ENCODE assay signal across 8 cellular contexts in the genomic region with DNA sequence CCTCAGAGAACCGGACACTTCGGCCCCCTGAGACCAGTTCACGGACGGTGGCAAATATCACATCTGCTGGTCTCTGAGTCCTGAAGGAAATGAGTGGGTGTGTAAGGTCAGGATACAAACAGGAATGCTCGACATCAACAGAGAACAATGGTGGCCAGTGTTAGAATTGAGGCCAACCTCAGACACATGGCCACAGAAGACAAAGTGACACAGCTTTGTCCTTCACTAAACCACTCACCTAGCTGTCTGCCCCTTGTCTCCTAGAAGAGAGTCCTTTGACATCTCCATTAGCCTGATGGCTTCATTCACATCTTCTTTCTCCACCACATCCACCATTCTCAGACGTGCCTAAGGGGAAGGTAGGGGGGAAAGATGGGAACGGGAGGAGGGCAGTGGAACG. TPM values are rescaled to one million over a fixed set of nuclear protein-coding genes. Genes with fewer than 3 reads are reported as not detected.
DNase-seq lines count a peak whose midpoint lies in the region; ATAC-seq and TF ChIP-seq lines count a peak whose summit lies in the region.
"Had no signal": no experiment of that assay in that cellular context is flagged by ENCODE, and none has a peak within 500 bp of the region (broad histone marks: within the 10 kb centered on the region; RNA-seq: fewer than 3 reads in every experiment).

No MANE protein-coding gene starts in this region.

- H3K9me3 Mint-ChIP-seq in progenitor cell of endocrine pancreas (ENCODE audit: low read depth) (no peaks in the 10 kb centered on the region), immature natural killer cell (no peaks in the 10 kb centered on the region)
- H3K9me3 Mint-ChIP-seq: central memory CD8-positive, alpha-beta T cell had no signal

- in situ Hi-C loops in SK-MEL-5 (cut with HindIII; ENCODE audit: low pct_unique_long_range_greater_than_20kb, low sequenced_read_pairs): no loop called here

- H3K27ac Mint-ChIP-seq in progenitor cell of endocrine pancreas (peak overlapping the region; percentile 84), immature natural killer cell (peak overlapping the region in 2 of 6 donors; percentile 43 to 53)

- peaks cover 13% of the 10 kb centered on the region for H3K4me1 Mint-ChIP-seq in progenitor cell of endocrine pancreas (ENCODE audit: low read depth)
- H3K4me1 Mint-ChIP-seq in immature natural killer cell: peaks cover 21 to 31% of the 10 kb centered on the region in 2 donors

- H3K36me3 Mint-ChIP-seq in progenitor cell of endocrine pancreas (ENCODE audit: insufficient read depth) (peaks cover 41% of the 10 kb centered on the region), immature natural killer cell (peaks cover 9 to 47% (median 23%) of the 10 kb centered on the region in 3 donors)

- no peak for ATAC-seq in HG03469 (IDR thresholded peaks at IDR 0.05; ENCODE audit: unreplicated experiment)

- no peak overlapping the region for H3K4me3 Mint-ChIP-seq in progenitor cell of endocrine pancreas (ENCODE audit: low read depth)
- H3K4me3 Mint-ChIP-seq in immature natural killer cell: no peak overlapping the region
- H3K4me3 Mint-ChIP-seq: central memory CD8-positive, alpha-beta T cell had no signal

- H3K27me3 Mint-ChIP-seq in progenitor cell of endocrine pancreas: no peaks in the 10 kb centered on the region
- peaks cover 14 to 22% (median 15%) of the 10 kb centered on the region in 3 donors for H3K27me3 Mint-ChIP-seq in immature natural killer cell (ENCODE audit: low read depth in 3 of 3)
- H3K27me3 Mint-ChIP-seq: central memory CD8-positive, alpha-beta T cell had no signal

- TF ChIP-seq CTCF in progenitor cell of endocrine pancreas (IDR thresholded peaks at IDR 0.05; ENCODE audit: unreplicated experiment): no peak

- peak; percentile 34 for DNase-seq in SK-MEL-5 (ENCODE audit: low read depth, low spot score)
- DNase-seq in progenitor cell of endocrine pancreas (ENCODE audit: low spot score, unreplicated experiment): no peak
- DNase-seq in immature natural killer cell: no peak
- DNase-seq: ovary; stimulated activated CD4-positive, alpha-beta T cell treated with anti-CD3 and anti-CD28 coated beads, Interleukin-4, amount 100 ng/mL, for 24 hours; thyroid gland had no signal

RNA-seq across cellular contexts. Expression of a gene that starts 4.3 kb away (rescaled TPM):
- 75.2 and 80.9 TPM in 2 replicates for total RNA-seq in SK-MEL-5 (2014; rRNA removed; shearing (Covaris generic))
- 124 and 157 TPM in 2 replicates for polyA plus RNA-seq in SK-MEL-5 (2015; cell fraction: cytosol; rRNA removed)
- 105 and 111 TPM in 2 replicates for polyA plus RNA-seq in SK-MEL-5 (2015; cell fraction: nucleus; rRNA removed)
- 110 and 113 TPM in 2 replicates for total RNA-seq in progenitor cell of endocrine pancreas
- polyA plus RNA-seq in immature natural killer cell: 100 to 1,000 TPM; 163 to 289 (median 163) TPM

RNA-seq across cellular contexts. Expression of a gene that starts 8.1 kb away (rescaled TPM):
- total RNA-seq in SK-MEL-5 (2014; rRNA removed; shearing (Covaris generic)): 163 and 176 TPM in 2 replicates
- 170 and 183 TPM in 2 replicates for polyA plus RNA-seq in SK-MEL-5 (2015; cell fraction: cytosol; rRNA removed)
- polyA plus RNA-seq in SK-MEL-5 (2015; cell fraction: nucleus; rRNA removed): 608 TPM in 2 replicates
- 212 and 224 TPM in 2 replicates for total RNA-seq in progenitor cell of endocrine pancreas
- polyA plus RNA-seq in immature natural killer cell: 10 to 100 TPM; 40.3 to 59.0 (median 54.4) TPM

RNA-seq across cellular contexts. Expression of a gene that starts 8.4 kb away (rescaled TPM):
- total RNA-seq in SK-MEL-5 (2014; rRNA removed; shearing (Covaris generic)): 15.9 and 16.4 TPM in 2 replicates
- 15.4 and 17.2 TPM in 2 replicates for polyA plus RNA-seq in SK-MEL-5 (2015; cell fraction: cytosol; rRNA removed)
- polyA plus RNA-seq in SK-MEL-5 (2015; cell fraction: nucleus; rRNA removed): 83.1 and 113 TPM in 2 replicates
- total RNA-seq in progenitor cell of endocrine pancreas: 34.0 and 36.0 TPM in 2 replicates
- 10 to 100 TPM in 1 of 3 donors, 1 to 10 TPM in 2; 7.1 to 12.9 (median 8.8) TPM for polyA plus RNA-seq in immature natural killer cell

RNA-seq across cellular contexts. Expression of a gene that starts 11.5 kb away (rescaled TPM):
- total RNA-seq in SK-MEL-5 (2014; rRNA removed; shearing (Covaris generic)): 32.0 and 35.2 TPM in 2 replicates
- 22.5 and 26.5 TPM in 2 replicates for polyA plus RNA-seq in SK-MEL-5 (2015; cell fraction: cytosol; rRNA removed)
- 120 and 126 TPM in 2 replicates for polyA plus RNA-seq in SK-MEL-5 (2015; cell fraction: nucleus; rRNA removed)
- total RNA-seq in progenitor cell of endocrine pancreas: 91.8 and 95.1 TPM in 2 replicates
- 10 to 100 TPM in 2 of 3 donors, 1 to 10 TPM in 1; 5.2 to 21.2 (median 12.2) TPM for polyA plus RNA-seq in immature natural killer cell

RNA-seq across cellular contexts. Expression of a gene that starts 26.1 kb away (rescaled TPM):
- 27.3 and 33.6 TPM in 2 replicates for total RNA-seq in SK-MEL-5 (2014; rRNA removed; shearing (Covaris generic))
- polyA plus RNA-seq in SK-MEL-5 (2015; cell fraction: cytosol; rRNA removed): 92.8 and 115 TPM in 2 replicates
- 135 and 162 TPM in 2 replicates for polyA plus RNA-seq in SK-MEL-5 (2015; cell fraction: nucleus; rRNA removed)
- total RNA-seq in progenitor cell of endocrine pancreas: 79.6 and 91.2 TPM in 2 replicates
- polyA plus RNA-seq in immature natural killer cell: 10 to 100 TPM; 15.3 to 34.8 (median 17.3) TPM
